8 cellular contexts compared by ENCODE assay signal in genomic region chr11:62889484-62890437, GRCh38. TPM values are rescaled to one million over a fixed set of nuclear protein-coding genes. Genes with fewer than 3 reads are reported as not detected.
DNase-seq lines count a peak whose midpoint lies in the region; ATAC-seq and TF ChIP-seq lines count a peak whose summit lies in the region.

No MANE protein-coding gene starts in this region.

- TF ChIP-seq POLR2A in vagina (IDR thresholded peaks at IDR 0.05) = no peak

- TF ChIP-seq CTCF in natural killer cell (IDR thresholded peaks at IDR 0.05) (no peak), vagina (IDR thresholded peaks at IDR 0.05) (no peak)

- H3K4me3 ChIP-seq in vagina = no peak overlapping the region

- no peaks in the 10 kb centered on the region for H3K9me3 ChIP-seq in vagina

- DNase-seq in GM03348 (ENCODE audit: low spot score) (peak; percentile 45), MV-4-11 (lab: John Stamatoyannopoulos, UW) (peak; percentile 48), cerebellar cortex (ENCODE audit: low spot score) (peak; percentile 86), natural killer cell (no peak), vagina (ENCODE audit: extremely low spot score in 2 of 2) (no peak), head of caudate nucleus (no peak)

- peak overlapping the region; percentile 60 to 69 for H3K27ac Mint-ChIP-seq in natural killer cell

- peaks cover 20% of the 10 kb centered on the region for H3K36me3 Mint-ChIP-seq in natural killer cell

- H3K27me3 ChIP-seq in vagina = no peaks in the 10 kb centered on the region

- H3K27me3 Mint-ChIP-seq in natural killer cell (ENCODE audit: low read depth in 2 of 2) = no peaks in the 10 kb centered on the region

- no peaks in the 10 kb centered on the region for H3K9me3 Mint-ChIP-seq in natural killer cell

- peaks cover 5 to 50% of the 10 kb centered on the region in 2 donors for H3K36me3 ChIP-seq in vagina

- no peak overlapping the region for H3K27ac ChIP-seq in vagina

- intact Hi-C loops in natural killer cell (cut with micrococcal nuclease) (no loop called here), vagina (cut with DNase I) (no loop called here), head of caudate nucleus (cut with DNase I) (no loop called here)

- H3K4me1 ChIP-seq in vagina = peaks cover 43% of the 10 kb centered on the region

- H3K4me3 Mint-ChIP-seq in natural killer cell = no peak overlapping the region

- H3K4me1 Mint-ChIP-seq in natural killer cell = peaks cover 7 to 14% of the 10 kb centered on the region in 2 donors

- no peak for ATAC-seq in natural killer cell
- ATAC-seq in GM18868 (IDR thresholded peaks at IDR 0.05; ENCODE audit: unreplicated experiment) = no peak
- ATAC-seq in GM18907 (IDR thresholded peaks at IDR 0.05; ENCODE audit: unreplicated experiment) = no peak

RNA-seq across cellular contexts. Expression of gene SLC3A2, which starts 9.1 kb away (rescaled TPM):
- total RNA-seq in natural killer cell (100 to 1,000 TPM; 200 to 235 (median 207) TPM), vagina (169 TPM)

RNA-seq across cellular contexts. Expression of gene CHRM1, which starts 31.4 kb away (rescaled TPM):
- not detected for total RNA-seq in natural killer cell
- total RNA-seq in vagina = not detected

RNA-seq across cellular contexts. Expression of gene WDR74, which starts 50.4 kb away (rescaled TPM):
- total RNA-seq in natural killer cell (100 to 1,000 TPM; 151 to 173 (median 171) TPM), vagina (51.8 TPM)

RNA-seq across cellular contexts. Expression of gene TEX54, which starts 57.1 kb away (rescaled TPM):
- not detected for total RNA-seq in natural killer cell
- not detected for total RNA-seq in vagina

RNA-seq across cellular contexts. Expression of gene STX5, which starts 57.9 kb away (rescaled TPM):
- total RNA-seq in natural killer cell (100 to 1,000 TPM; 138 to 171 (median 166) TPM), vagina (35.6 TPM)

Comparison
In these comparisons a context has a peak if more than half of its experiments do, and no peak if none do; other contexts are left out.
1. DNase-seq: peak in GM03348 (single experiment), MV-4-11 (single experiment) and cerebellar cortex (single experiment); none in natural killer cell (single experiment), vagina (0 of 2) and head of caudate nucleus (0 of 42).